18 cellular contexts compared by ENCODE assay signal in the genomic region with DNA sequence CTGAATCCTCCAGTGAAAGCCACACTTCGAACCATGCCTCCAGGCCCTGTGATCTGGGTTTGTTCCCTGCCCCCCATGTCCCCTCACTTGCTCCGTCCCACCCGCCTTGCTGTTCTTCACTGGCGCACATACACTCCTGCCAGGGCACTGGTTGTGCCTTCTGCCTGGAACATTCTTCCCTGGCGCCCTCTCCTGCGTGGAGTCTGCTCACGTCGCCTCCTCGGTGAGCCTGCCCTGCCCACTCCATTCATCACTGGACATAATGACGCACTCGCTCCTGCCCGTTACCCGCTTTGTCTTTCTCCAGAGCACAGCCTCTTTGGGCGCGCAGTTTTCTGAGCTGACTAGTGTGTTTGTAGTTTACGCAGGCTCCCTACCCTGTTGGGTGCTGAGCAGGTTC. TPM values are rescaled to one million over a fixed set of nuclear protein-coding genes. Genes with fewer than 3 reads are reported as not detected.
"Had no signal": no experiment of that assay in that cellular context is flagged by ENCODE, and none has a peak within 500 bp of the region (broad histone marks: within the 10 kb centered on the region; RNA-seq: fewer than 3 reads in every experiment).

No MANE protein-coding gene starts in this region.

- H3K4me3 ChIP-seq: colonic mucosa, left lung, sigmoid colon, tibial artery had no signal

- H3K4me1 Mint-ChIP-seq: stimulated activated naive B cell treated with anti-CD40 and anti-IgM and Interleukin-4, amounts not matched to agents 10 μg/mL and 1 μg/mL and 100 μg/mL, for 72 hours had no signal

- ATAC-seq: left lung; SK-N-SH treated with all-trans-retinoic acid at 6 μM for 48 hours; stimulated activated naive B cell treated with anti-CD40 and anti-IgM and Interleukin-4, amounts not matched to agents 10 μg/mL and 1 μg/mL and 100 μg/mL, for 72 hours had no signal

- H3K36me3 Mint-ChIP-seq: naive B cell; stimulated activated naive B cell treated with anti-CD40 and anti-IgM and Interleukin-4, amounts not matched to agents 10 μg/mL and 1 μg/mL and 100 μg/mL, for 72 hours had no signal

- H3K27ac Mint-ChIP-seq: stimulated activated naive B cell treated with anti-CD40 and anti-IgM and Interleukin-4, amounts not matched to agents 10 μg/mL and 1 μg/mL and 100 μg/mL, for 72 hours had no signal

- H3K4me3 Mint-ChIP-seq: naive B cell; stimulated activated naive B cell treated with anti-CD40 and anti-IgM and Interleukin-4, amounts not matched to agents 10 μg/mL and 1 μg/mL and 100 μg/mL, for 72 hours had no signal

- H3K27me3 Mint-ChIP-seq: naive B cell; stimulated activated naive B cell treated with anti-CD40 and anti-IgM and Interleukin-4, amounts not matched to agents 10 μg/mL and 1 μg/mL and 100 μg/mL, for 72 hours had no signal

- H3K27ac ChIP-seq: colonic mucosa, left lung, sigmoid colon, tibial artery had no signal

- H3K27me3 ChIP-seq: colonic mucosa, left lung, sigmoid colon had no signal

- H3K9me3 Mint-ChIP-seq: naive B cell; stimulated activated naive B cell treated with anti-CD40 and anti-IgM and Interleukin-4, amounts not matched to agents 10 μg/mL and 1 μg/mL and 100 μg/mL, for 72 hours had no signal

- DNase-seq: activated CD4-positive, alpha-beta T cell treated with anti-CD3 and anti-CD28 coated beads, Interleukin-2, amount 50 U/mL, for 1 hour; activated CD4-positive, CD25-positive, alpha-beta regulatory T cell; activated CD8-positive, alpha-beta memory T cell treated with anti-CD3 and anti-CD28 coated beads, Interleukin-2, amount 50 U/mL, for 4 hours; activated effector memory CD4-positive, alpha-beta T cell treated with Interleukin-2 at 50 U/mL for 16 hours; activated naive CD4-positive, alpha-beta T cell treated with anti-CD3 and anti-CD28 coated beads, Interleukin-2, amount 50 U/mL, for 16 hours; activated T-cell treated with anti-CD3 and anti-CD28 coated beads, Interleukin-2, amount 50 U/mL, for 48 hours; colonic mucosa; foreskin melanocyte; mammary epithelial cell; naive B cell; sigmoid colon; stimulated activated CD4-positive, alpha-beta T cell treated with anti-CD3 and anti-CD28 coated beads, Interleukin-4, amount 100 ng/mL, for 24 hours; stimulated activated naive B cell treated with anti-CD40 and anti-IgM and Interleukin-4, amounts not matched to agents 10 μg/mL and 1 μg/mL and 100 μg/mL, for 72 hours; T1000; tibial artery had no signal

RNA-seq across cellular contexts. Expression of gene MGAT3, which starts 24.2 kb away (rescaled TPM):
- total RNA-seq: fibroblast of lung had no signal
